Comparison of ENCODE assay signal across 8 cellular contexts in the genomic region with DNA sequence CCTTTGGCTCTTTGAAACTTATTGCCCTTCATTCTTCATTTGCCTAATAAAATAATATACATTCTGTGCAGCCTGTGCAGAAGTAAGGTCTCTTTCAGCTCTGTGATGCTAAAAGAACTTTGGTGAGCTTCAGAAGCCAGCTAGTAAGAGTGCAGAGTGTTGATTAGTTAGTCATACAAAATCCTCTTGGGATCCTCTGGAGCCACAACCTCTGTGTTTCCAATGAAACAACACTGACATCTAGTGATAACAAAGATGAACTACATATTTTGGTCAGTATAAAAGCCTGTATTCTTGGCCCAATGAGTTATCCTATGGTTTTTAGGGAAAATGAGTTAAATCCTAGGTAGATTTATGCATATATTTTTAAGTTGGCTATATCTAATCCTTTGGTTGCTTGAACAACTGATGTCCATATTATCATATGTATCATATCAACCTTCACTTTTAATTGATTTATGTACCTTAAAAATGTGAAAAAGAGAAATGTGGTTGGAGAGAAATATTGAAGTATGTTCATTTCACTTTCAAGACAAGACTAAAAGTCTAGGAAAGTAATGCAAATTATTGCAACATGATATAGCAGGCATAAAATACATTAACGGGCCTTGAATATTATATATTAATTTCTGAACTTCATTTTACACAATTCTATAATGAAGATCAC.
DNase-seq lines count a peak whose midpoint lies in the region; ATAC-seq and TF ChIP-seq lines count a peak whose summit lies in the region.

No MANE protein-coding gene starts in this region.

- no peak overlapping the region for H3K4me3 ChIP-seq in GM23338

- no peaks in the 10 kb centered on the region for H4K20me1 ChIP-seq in GM23338 (replicated peaks; ENCODE audit: insufficient read depth)

- H2AFZ ChIP-seq in GM23338 = no peak overlapping the region

- peak; percentile 53 for DNase-seq in activated CD4-positive, alpha-beta T cell treated with anti-CD3 and anti-CD28 coated beads, Interleukin-2, amount 10 ng/mL, durations not matched to agents 24 days and 14 days
- DNase-seq in activated CD4-positive, alpha-beta T cell treated with anti-CD3 and anti-CD28 coated beads, Interleukin-2, amount 10 ng/mL, durations not matched to agents 7 days and 5 days = no peak
- DNase-seq in GM23338 (ENCODE audit: low spot score) (peak; percentile 76), LHCN-M2 (ENCODE audit: low read depth) (peak; percentile 65), RPMI8226 (peak; percentile 15), erythroblast (lab: John Stamatoyannopoulos, UW) (peak; percentile 56 to 73), nephron progenitor cell (no peak), ureter (ENCODE audit: low spot score) (no peak)

- H3K27ac ChIP-seq in GM23338 (ENCODE audit: low read depth) = no peak overlapping the region

- ATAC-seq in GM23338 = peak; percentile 97

- H3F3A ChIP-seq in GM23338 (replicated peaks; ENCODE audit: low read depth) = no peaks in the 10 kb centered on the region

- H3K4me3 Mint-ChIP-seq in activated CD4-positive, alpha-beta T cell treated with anti-CD3 and anti-CD28 coated beads, Interleukin-2, amount 10 ng/mL, durations not matched to agents 24 days and 14 days = no peak overlapping the region
- H3K4me3 Mint-ChIP-seq in activated CD4-positive, alpha-beta T cell treated with anti-CD3 and anti-CD28 coated beads, Interleukin-2, amount 10 ng/mL, durations not matched to agents 7 days and 5 days = no peak overlapping the region
- no peak overlapping the region for H3K4me3 Mint-ChIP-seq in GM23338
- no peak overlapping the region for H3K4me3 Mint-ChIP-seq in nephron progenitor cell

- TF ChIP-seq POLR2A in erythroblast (IDR thresholded peaks at IDR 0.05; ENCODE audit: low read length) = no peak

- no peak overlapping the region for H3K27ac Mint-ChIP-seq in activated CD4-positive, alpha-beta T cell treated with anti-CD3 and anti-CD28 coated beads, Interleukin-2, amount 10 ng/mL, durations not matched to agents 24 days and 14 days
- H3K27ac Mint-ChIP-seq in activated CD4-positive, alpha-beta T cell treated with anti-CD3 and anti-CD28 coated beads, Interleukin-2, amount 10 ng/mL, durations not matched to agents 7 days and 5 days = no peak overlapping the region
- no peak overlapping the region for H3K27ac Mint-ChIP-seq in GM23338
- no peak overlapping the region for H3K27ac Mint-ChIP-seq in nephron progenitor cell

- H3K36me3 Mint-ChIP-seq in activated CD4-positive, alpha-beta T cell treated with anti-CD3 and anti-CD28 coated beads, Interleukin-2, amount 10 ng/mL, durations not matched to agents 24 days and 14 days (ENCODE audit: low read depth) = no peaks in the 10 kb centered on the region
- no peaks in the 10 kb centered on the region for H3K36me3 Mint-ChIP-seq in activated CD4-positive, alpha-beta T cell treated with anti-CD3 and anti-CD28 coated beads, Interleukin-2, amount 10 ng/mL, durations not matched to agents 7 days and 5 days (ENCODE audit: low read depth)
- H3K36me3 Mint-ChIP-seq in GM23338 (ENCODE audit: low read depth) (0 out of 3 replicates have a peak, but pooled peaks cover 3% of the 10 kb centered on the region), nephron progenitor cell (ENCODE audit: low read depth) (no peaks in the 10 kb centered on the region)

- no peaks in the 10 kb centered on the region for H3K9me2 ChIP-seq in GM23338 (ENCODE audit: insufficient read depth)

- TF ChIP-seq CTCF in GM23338 (conservative IDR thresholded peaks at IDR 0.05; ENCODE audit: low read depth in 2 of 2) (peak; percentile 74 to 85), nephron progenitor cell (IDR thresholded peaks at IDR 0.05) (peak; percentile 86)

- no peaks in the 10 kb centered on the region for H3K27me3 ChIP-seq in GM23338 (ENCODE audit: insufficient read depth)

- CTCF ChIA-PET in activated CD4-positive, alpha-beta T cell treated with anti-CD3 and anti-CD28 coated beads, Interleukin-2, amount 10 ng/mL, durations not matched to agents 7 days and 5 days (lab: Charles Lee) = no interaction called here

- POLR2A ChIA-PET in activated CD4-positive, alpha-beta T cell treated with anti-CD3 and anti-CD28 coated beads, Interleukin-2, amount 10 ng/mL, durations not matched to agents 7 days and 5 days (lab: Charles Lee) = no interaction called here

- H3K9me3 Mint-ChIP-seq in activated CD4-positive, alpha-beta T cell treated with anti-CD3 and anti-CD28 coated beads, Interleukin-2, amount 10 ng/mL, durations not matched to agents 24 days and 14 days = no peaks in the 10 kb centered on the region
- peaks cover 2% of the 10 kb centered on the region for H3K9me3 Mint-ChIP-seq in activated CD4-positive, alpha-beta T cell treated with anti-CD3 and anti-CD28 coated beads, Interleukin-2, amount 10 ng/mL, durations not matched to agents 7 days and 5 days
- H3K9me3 Mint-ChIP-seq in GM23338 (peaks cover 9% of the 10 kb centered on the region), nephron progenitor cell (peaks cover 13% of the 10 kb centered on the region)

- no peaks in the 10 kb centered on the region for H3K36me3 ChIP-seq in GM23338 (ENCODE audit: insufficient read depth)

- H3K4me1 Mint-ChIP-seq in activated CD4-positive, alpha-beta T cell treated with anti-CD3 and anti-CD28 coated beads, Interleukin-2, amount 10 ng/mL, durations not matched to agents 24 days and 14 days = no peaks in the 10 kb centered on the region
- no peaks in the 10 kb centered on the region for H3K4me1 Mint-ChIP-seq in activated CD4-positive, alpha-beta T cell treated with anti-CD3 and anti-CD28 coated beads, Interleukin-2, amount 10 ng/mL, durations not matched to agents 7 days and 5 days
- H3K4me1 Mint-ChIP-seq in GM23338 = peaks cover 4% of the 10 kb centered on the region; the same call in 2 of the 3 replicates
- peaks cover 4% of the 10 kb centered on the region for H3K4me1 Mint-ChIP-seq in nephron progenitor cell

- no peaks in the 10 kb centered on the region for H3K79me2 ChIP-seq in GM23338 (replicated peaks; ENCODE audit: insufficient read depth)

- H3K4me1 ChIP-seq in GM23338 (ENCODE audit: insufficient read depth) = no peaks in the 10 kb centered on the region

- no peaks in the 10 kb centered on the region for H3K27me3 Mint-ChIP-seq in activated CD4-positive, alpha-beta T cell treated with anti-CD3 and anti-CD28 coated beads, Interleukin-2, amount 10 ng/mL, durations not matched to agents 24 days and 14 days
- no peaks in the 10 kb centered on the region for H3K27me3 Mint-ChIP-seq in activated CD4-positive, alpha-beta T cell treated with anti-CD3 and anti-CD28 coated beads, Interleukin-2, amount 10 ng/mL, durations not matched to agents 7 days and 5 days
- no peaks in the 10 kb centered on the region for H3K27me3 Mint-ChIP-seq in GM23338 (ENCODE audit: insufficient read depth, low read depth, poor library complexity)
- no peaks in the 10 kb centered on the region for H3K27me3 Mint-ChIP-seq in nephron progenitor cell (ENCODE audit: low read depth, poor library complexity)

- intact Hi-C loops in activated CD4-positive, alpha-beta T cell treated with anti-CD3 and anti-CD28 coated beads, Interleukin-2, amount 10 ng/mL, durations not matched to agents 24 days and 14 days (cut with micrococcal nuclease) = no loop called here

- H3K4me2 ChIP-seq in GM23338 = no peak overlapping the region

TF ChIP-seq in GM23338, 12 proteins besides CTCF, POLR2A, EP300 and RAD21 (continues in another document):
- TF ChIP-seq ZNF114 (CRISPR knock-in tag; IDR thresholded peaks at IDR 0.05) = no peak
- no peak for TF ChIP-seq EZH2phosphoT487 (IDR thresholded peaks at IDR 0.05; ENCODE audit: unreplicated experiment)
- TF ChIP-seq NANOG (IDR thresholded peaks at IDR 0.05; ENCODE audit: borderline replicate concordance) = no peak
- TF ChIP-seq POLR2AphosphoS5 (IDR thresholded peaks at IDR 0.05; ENCODE audit: low read depth) = no peak

Comparison
In these comparisons a context has a peak if more than half of its experiments do, and no peak if none do; other contexts are left out.
1. DNase-seq: peak in activated CD4-positive, alpha-beta T cell treated with anti-CD3 and anti-CD28 coated beads, Interleukin-2, amount 10 ng/mL, durations not matched to agents 24 days and 14 days (single experiment), GM23338 (single experiment), LHCN-M2 (single experiment), RPMI8226 (single experiment) and erythroblast (2 of 2); none in activated CD4-positive, alpha-beta T cell treated with anti-CD3 and anti-CD28 coated beads, Interleukin-2, amount 10 ng/mL, durations not matched to agents 7 days and 5 days (single experiment), nephron progenitor cell (single experiment) and ureter (single experiment).